16 cellular contexts compared by ENCODE assay signal in genomic region chr14:102185360-102185759, GRCh38. TPM values are rescaled to one million over a fixed set of nuclear protein-coding genes. Genes with fewer than 3 reads are reported as not detected.
DNase-seq lines count a peak whose midpoint lies in the region; ATAC-seq, FAIRE-seq and TF ChIP-seq lines count a peak whose summit lies in the region.
"Had no signal": no experiment of that assay in that cellular context is flagged by ENCODE, and none has a peak within 500 bp of the region (broad histone marks: within the 10 kb centered on the region; RNA-seq: fewer than 3 reads in every experiment).

No MANE protein-coding gene starts in this region.

- peaks cover 3% of the 10 kb centered on the region for H3K9me1 ChIP-seq in K562 (ENCODE audit: control insufficient read depth, insufficient read depth, low read length)

- H3K4me2 ChIP-seq in K562 (ENCODE audit: insufficient read depth, low read length) (no peak overlapping the region), neural progenitor cell (peak overlapping the region; percentile 57)

- no peaks in the 10 kb centered on the region for H3K27me3 ChIP-seq in K562 (ENCODE audit: control insufficient read depth in 2 of 2, insufficient read depth in 2 of 2, low read length in 2 of 2)
- H3K27me3 ChIP-seq in neural progenitor cell: no peaks in the 10 kb centered on the region
- no peaks in the 10 kb centered on the region for H3K27me3 ChIP-seq in psoas muscle (ENCODE audit: insufficient read depth in 3 of 3, low read length in 2 of 3)
- H3K27me3 ChIP-seq: brain microvascular endothelial cell had no signal

- in situ Hi-C loops in K562 (cut with MboI): no loop called here

- H3K27me3 Mint-ChIP-seq in neural progenitor cell (ENCODE audit: insufficient read depth, low read depth): peaks cover 3% of the 10 kb centered on the region
- H3K27me3 Mint-ChIP-seq: activated CD4-positive, alpha-beta T cell treated with anti-CD3 and anti-CD28 coated beads for 36 hours had no signal

- DNase-seq in DMS53 treated with DMSO at 0.1 percent for 48 hours (lab: John Stamatoyannopoulos, UW; ENCODE audit: unreplicated experiment) (peak; percentile 86), NCI-H2227 (lab: John Stamatoyannopoulos, UW; ENCODE audit: unreplicated experiment) (peak; percentile 53), K562 (ENCODE audit: extremely low read depth in 1 of 4, low spot score in 3 of 4) (peak in 1 of 4 experiments; percentile 19), neural progenitor cell (ENCODE audit: low spot score) (no peak), psoas muscle (no peak), LoVo (ENCODE audit: low spot score) (no peak), GM12891 (ENCODE audit: insufficient read length, low spot score) (no peak)
- no peak for DNase-seq in stimulated activated CD4-positive, alpha-beta T cell treated with anti-CD3 and anti-CD28 coated beads, Interleukin-4, amount 100 ng/mL, for 4 hours
- DNase-seq: activated CD4-positive, alpha-beta T cell treated with anti-CD3 and anti-CD28 coated beads for 36 hours; brain microvascular endothelial cell; CD8-positive, alpha-beta T cell; KBM-7; kidney glomerular epithelial cell; NCI-H187 treated with DMSO at 0.1 percent for 48 hours had no signal

- CTCF ChIA-PET in K562 (lab: Yijun Ruan, JAX; ENCODE audit: low intra/inter-chr PET ratio): no interaction called here

- peaks cover 21% of the 10 kb centered on the region for H3F3A ChIP-seq in neural progenitor cell (ENCODE audit: low read depth)

- peaks cover 43% of the 10 kb centered on the region for H3K4me1 Mint-ChIP-seq in neural progenitor cell

- no peak overlapping the region for H3K4me3 ChIP-seq in K562
- H3K4me3 ChIP-seq in neural progenitor cell: no peak overlapping the region
- H3K4me3 ChIP-seq in psoas muscle: no peak overlapping the region

- TF ChIP-seq POLR2A in K562 (conservative IDR thresholded peaks at IDR 0.05) (no peak), GM12891 (IDR thresholded peaks at IDR 0.05; ENCODE audit: low read depth, low read length) (no peak)

- no peak overlapping the region for H3K27ac Mint-ChIP-seq in neural progenitor cell
- H3K27ac Mint-ChIP-seq: CD8-positive, alpha-beta T cell had no signal

- H3K4me1 ChIP-seq in K562 (replicated peaks in 1 of 2; ENCODE audit: control insufficient read depth in 2 of 2, insufficient read depth in 2 of 2, low read length in 2 of 2): peaks cover 0 to 28% of the 10 kb centered on the region in 2 experiments; a peak in 3 of 5 replicates
- H3K4me1 ChIP-seq in neural progenitor cell: peaks cover 39% of the 10 kb centered on the region
- H3K4me1 ChIP-seq in psoas muscle: peaks cover 82% of the 10 kb centered on the region

- TF ChIP-seq RAD21 in K562 (CRISPR knock-in tag; conservative IDR thresholded peaks at IDR 0.05 in 1 of 2, IDR thresholded peaks at IDR 0.05 in 1 of 2): no peak

- BruUV-seq in K562 (replicated peaks; lab: Mats Ljungman, UMichigan): no TSS peak

- H2AFZ ChIP-seq in K562 (ENCODE audit: low read depth, low read length): no peak overlapping the region
- H2AFZ ChIP-seq in neural progenitor cell (replicated peaks): no peak overlapping the region

- FAIRE-seq in K562 (lab: Jason Lieb, UNC) (no peak), GM12891 (lab: Jason Lieb, UNC) (no peak)

- no peaks in the 10 kb centered on the region for H3K9me3 Mint-ChIP-seq in neural progenitor cell
- H3K9me3 Mint-ChIP-seq: activated T-helper 1 cell treated with anti-CD3 and anti-CD28 coated beads, Interleukin-12 subunit alpha, Interleukin-12 subunit beta, Interleukin-2, Interleukin-4 antibody, amounts not matched to agents 30 ng/mL and 10 ng/mL and 1 ng/mL, durations not matched to agents 14 hours and 24 hours and 36 hours; CD8-positive, alpha-beta T cell; nephron had no signal

- intact Hi-C loops in K562 (cut with micrococcal nuclease) (no loop called here), psoas muscle (cut with DNase I) (no loop called here)

- 60% methylated on average over 6 of the region's 8 CpGs for WGBS in K562 (ENCODE audit: insufficient coverage, low coverage, missing lambda C conversion rate)
- 87 to 93% (median 87%) methylated on average over 8 of the region's 8 CpGs for WGBS in psoas muscle, 3 donors

- no peak overlapping the region for H3K4me3 Mint-ChIP-seq in neural progenitor cell
- H3K4me3 Mint-ChIP-seq: activated CD4-positive, alpha-beta T cell treated with anti-CD3 and anti-CD28 coated beads for 36 hours; activated T-helper 1 cell treated with anti-CD3 and anti-CD28 coated beads, Interleukin-12 subunit alpha, Interleukin-12 subunit beta, Interleukin-2, Interleukin-4 antibody, amounts not matched to agents 30 ng/mL and 10 ng/mL and 1 ng/mL, durations not matched to agents 14 hours and 24 hours and 36 hours; CD8-positive, alpha-beta T cell; nephron had no signal

- H3K79me2 ChIP-seq in K562 (ENCODE audit: control insufficient read depth, insufficient read depth, low read length) (peaks cover 76% of the 10 kb centered on the region), neural progenitor cell (ENCODE audit: low read depth) (peaks cover 97% of the 10 kb centered on the region)

- H3K36me3 Mint-ChIP-seq in neural progenitor cell: peaks cover 3% of the 10 kb centered on the region

- TF ChIP-seq CTCF in K562 (IDR thresholded peaks at IDR 0.05 in 2 of 3, conservative IDR thresholded peaks at IDR 0.05 in 1 of 3; ENCODE audit: insufficient read depth in 2 of 3, low read depth in 1 of 3, low read length in 3 of 3) (peak in 2 of 3 experiments; percentile 7 to 13; a peak in 2 of 6 replicates), neural progenitor cell (IDR thresholded peaks at IDR 0.05) (no peak), psoas muscle (IDR thresholded peaks at IDR 0.05) (no peak)

- H4K20me1 ChIP-seq in K562 (replicated peaks; ENCODE audit: control insufficient read depth, insufficient read depth, low read length) (no peaks in the 10 kb centered on the region; the same call in 1 of the 2 replicates), neural progenitor cell (ENCODE audit: low read depth) (peaks cover 57% of the 10 kb centered on the region)

- H3K27ac ChIP-seq in K562 (ENCODE audit: extremely low read depth, low read depth, low read length) (no peak overlapping the region), neural progenitor cell (no peak overlapping the region), psoas muscle (no peak overlapping the region)
- H3K27ac ChIP-seq: brain microvascular endothelial cell had no signal

- peak; percentile 57 for ATAC-seq in K562
- ATAC-seq in psoas muscle: no peak
- ATAC-seq: activated CD4-positive, alpha-beta T cell treated with anti-CD3 and anti-CD28 coated beads for 36 hours; CD8-positive, alpha-beta T cell had no signal

- no peak overlapping the region; a peak in 1 of 4 replicates for H3K9ac ChIP-seq in K562 (ENCODE audit: insufficient read depth in 1 of 2, low read depth in 2 of 2, low read length in 2 of 2)
- no peak overlapping the region for H3K9ac ChIP-seq in neural progenitor cell

- TF ChIP-seq EP300 in K562 (IDR thresholded peaks at IDR 0.05; ENCODE audit: low read length): no peak

- H3K9me3 ChIP-seq in K562 (replicated peaks; ENCODE audit: control insufficient read depth, insufficient read depth, low read depth, low read length) (no peaks in the 10 kb centered on the region), neural progenitor cell (ENCODE audit: low read depth) (no peaks in the 10 kb centered on the region), psoas muscle (no peaks in the 10 kb centered on the region)

- POLR2A ChIA-PET in K562 (lab: Yijun Ruan, JAX): no interaction called here

- H3K36me3 ChIP-seq in K562 (ENCODE audit: control insufficient read depth, insufficient read depth, low read length): peaks cover 3% of the 10 kb centered on the region; the same call in 1 of the 3 replicates
- no peaks in the 10 kb centered on the region for H3K36me3 ChIP-seq in neural progenitor cell
- H3K36me3 ChIP-seq in psoas muscle (ENCODE audit: insufficient read depth in 1 of 2, low read depth in 1 of 2): no peaks in the 10 kb centered on the region
- H3K36me3 ChIP-seq: brain microvascular endothelial cell had no signal

TF ChIP-seq in K562, 482 proteins besides CTCF, POLR2A, EP300 and RAD21 (continues in another document):
- TF ChIP-seq ZZZ3 (IDR thresholded peaks at IDR 0.05) (no peak), NUFIP1 (IDR thresholded peaks at IDR 0.05; ENCODE audit: partially characterized antibody) (no peak), KLF13 (tag; IDR thresholded peaks at IDR 0.05; ENCODE audit: borderline replicate concordance, low read depth) (no peak), SP1 (CRISPR knock-in tag; IDR thresholded peaks at IDR 0.05) (no peak), TFAM (CRISPR knock-in tag; conservative IDR thresholded peaks at IDR 0.05) (no peak), NFATC3 (IDR thresholded peaks at IDR 0.05) (no peak)

TF ChIP-seq in GM12891, 5 proteins besides CTCF, POLR2A, EP300 and RAD21:
- TF ChIP-seq POU2F2 (IDR thresholded peaks at IDR 0.05; ENCODE audit: low read depth, low read length): no peak
- no peak for TF ChIP-seq POLR2AphosphoS5 (IDR thresholded peaks at IDR 0.05; ENCODE audit: low read depth, low read length)
- no peak for TF ChIP-seq TAF1 (IDR thresholded peaks at IDR 0.05; ENCODE audit: low read depth, low read length)
- TF ChIP-seq PAX5 (IDR thresholded peaks at IDR 0.05; ENCODE audit: insufficient read depth, low read length, severe bottlenecking): no peak
- no peak for TF ChIP-seq SPI1 (IDR thresholded peaks at IDR 0.05; ENCODE audit: low read depth, low read length)

RNA-seq across cellular contexts. Expression of gene WDR20, which starts 45.7 kb away (rescaled TPM):
- total RNA-seq in K562 (2011; cell fraction: chromatin; rRNA removed; ENCODE audit: low replicate concordance): 40.2 and 51.8 TPM in 2 replicates
- 22.0 and 24.1 TPM in 2 replicates for total RNA-seq in K562 (2011; cell fraction: nucleolus; rRNA removed)
- total RNA-seq in K562 (2011; cell fraction: nucleoplasm; rRNA removed): 41.4 and 49.4 TPM in 2 replicates
- 8.0 and 9.6 TPM in 2 replicates for total RNA-seq in K562 (2014; rRNA removed)
- 12.1 and 13.9 TPM in 2 replicates for total RNA-seq in K562 (2014; rRNA removed; fragmentation: Illumina TruSeq; extraction: Trizol)
- 14.7 and 15.3 TPM in 2 replicates for total RNA-seq in K562 (2015; rRNA removed; fragmentation: Illumina TruSeq; extraction: Trizol)
- 13.3 and 16.6 TPM in 2 replicates for total RNA-seq in K562 (2021)
- polyA plus RNA-seq in K562 (2011; rRNA removed): 10.0 and 11.8 TPM in 2 replicates
- 8.6 and 8.7 TPM in 2 replicates for polyA plus RNA-seq in K562 (2011; cell fraction: cytosol; rRNA removed)
- polyA plus RNA-seq in K562 (2011; cell fraction: nucleus; rRNA removed): 12.1 and 12.4 TPM in 2 replicates
- 7.8 and 9.6 TPM in 2 replicates for polyA plus RNA-seq in K562 (2012)
- polyA plus RNA-seq in K562 (2014; fragmentation: Illumina TruSeq; extraction: Trizol): 10.2 and 10.5 TPM in 2 replicates
- 10 to 100 TPM in 1 of 2 experiments, 1 to 10 TPM in 1; 7.0 to 12.1 TPM for polyA plus RNA-seq in K562 (2014; fragmentation: Nextera tagmentation; extraction: Ambion mirVana)
- 9.4 and 11.7 TPM in 2 replicates for polyA plus RNA-seq in K562 (2014; rRNA removed)
- polyA minus RNA-seq in K562 (2011; rRNA and poly(A)+ RNA removed): 23.3 and 23.9 TPM in 2 replicates
- 11.5 and 17.4 TPM in 2 replicates for polyA minus RNA-seq in K562 (2011; cell fraction: cytosol; rRNA and poly(A)+ RNA removed)
- 7.7 and 15.2 TPM in 2 replicates for polyA minus RNA-seq in K562 (2011; cell fraction: nucleus; rRNA and poly(A)+ RNA removed)
- 18.2 and 22.4 TPM in 2 replicates for total RNA-seq in neural progenitor cell (ENCODE audit: low replicate concordance)
- total RNA-seq in psoas muscle: 10 to 100 TPM; 18.3 to 26.8 (median 22.3) TPM
- 10 to 100 TPM; 11.4 to 20.6 (median 11.9) TPM for polyA plus RNA-seq in psoas muscle
- polyA plus RNA-seq in GM12891 (2012; ENCODE audit: low read depth, missing spikeins): 9.3 TPM

Comparison
In these comparisons a context has a peak if more than half of its experiments do, and no peak if none do; other contexts are left out.
1. DNase-seq: peak in DMS53 treated with DMSO at 0.1 percent for 48 hours (single experiment) and NCI-H2227 (single experiment); none in neural progenitor cell (single experiment), psoas muscle (0 of 2), LoVo (single experiment), GM12891 (single experiment) and stimulated activated CD4-positive, alpha-beta T cell treated with anti-CD3 and anti-CD28 coated beads, Interleukin-4, amount 100 ng/mL, for 4 hours (0 of 2).
2. CTCF ChIP-seq: peak in K562 (2 of 3); none in neural progenitor cell (single experiment) and psoas muscle (single experiment).